Comparison of ENCODE assay signal across 8 cellular contexts in genomic region chr17:80101160-80101945, GRCh38. TPM values are rescaled to one million over a fixed set of nuclear protein-coding genes. Genes with fewer than 3 reads are reported as not detected.
A peak's percentile ranks its signal among the peaks of the same experiment; 100 is the strongest.
DNase-seq lines count a peak whose midpoint lies in the region; ATAC-seq and TF ChIP-seq lines count a peak whose summit lies in the region.

TSS of gene GAA (plus strand) at chr17:80101581. CDS start at chr17:80104587, 3,006 bp downstream.

- H3F3A ChIP-seq in smooth muscle cell (ENCODE audit: low read depth) = no peaks in the 10 kb centered on the region

- intact Hi-C loops in breast epithelium (cut with DNase I; ENCODE audit: low total_unique reads) = no loop called here

- TF ChIP-seq CTCF in WERI-Rb-1 (IDR thresholded peaks at IDR 0.05; ENCODE audit: low read depth, low read length) (peak; percentile 95), breast epithelium (IDR thresholded peaks at IDR 0.05) (peak in 2 of 3 donors; percentile 50 to 95), smooth muscle cell (IDR thresholded peaks at IDR 0.05; ENCODE audit: borderline replicate concordance, insufficient read depth, poor library complexity, severe bottlenecking) (peak; percentile 72)

- H3K4me1 ChIP-seq in breast epithelium (peaks cover 10% of the 10 kb centered on the region in 2 donors), smooth muscle cell (ENCODE audit: low read depth) (peaks cover 5% of the 10 kb centered on the region)

- H3K9ac ChIP-seq in smooth muscle cell (ENCODE audit: low read depth) = peak within 1 kb of the TSS; percentile 76

- no peaks in the 10 kb centered on the region for H4K20me1 ChIP-seq in smooth muscle cell (ENCODE audit: low read depth)

- no peaks in the 10 kb centered on the region for H3K9me3 ChIP-seq in WERI-Rb-1 (ENCODE audit: severe bottlenecking)
- H3K9me3 ChIP-seq in breast epithelium = no peaks in the 10 kb centered on the region
- H3K9me3 ChIP-seq in smooth muscle cell (replicated peaks; ENCODE audit: low read depth) = no peaks in the 10 kb centered on the region

- DNase-seq in NCI-H1417 (lab: John Stamatoyannopoulos, UW) (peak; percentile 90 to 93 (median 92)), NCI-H1417 treated with DMSO at 0.1 percent for 48 hours (lab: John Stamatoyannopoulos, UW) (no peak), NCI-H2196 (lab: John Stamatoyannopoulos, UW; ENCODE audit: unreplicated experiment) (peak; percentile 98), WERI-Rb-1 (peak; percentile 93), breast epithelium (ENCODE audit: low spot score in 2 of 2) (peak; percentile 70 to 78), iPS-NIHi7 (ENCODE audit: extremely low spot score) (peak; percentile 99), smooth muscle cell (lab: John Stamatoyannopoulos, UW; ENCODE audit: unreplicated experiment) (peak; percentile 73)

- H3K27ac ChIP-seq in WERI-Rb-1 (peak within 1 kb of the TSS; percentile 96), breast epithelium (peak within 1 kb of the TSS; percentile 83 to 96), smooth muscle cell (ENCODE audit: low read depth) (peak within 1 kb of the TSS; percentile 4)

- no peaks in the 10 kb centered on the region for H3K79me2 ChIP-seq in smooth muscle cell (ENCODE audit: low read depth)

- peaks cover 13% of the 10 kb centered on the region for H3K36me3 ChIP-seq in WERI-Rb-1
- no peaks in the 10 kb centered on the region for H3K36me3 ChIP-seq in breast epithelium
- H3K36me3 ChIP-seq in smooth muscle cell (ENCODE audit: low read depth) = no peaks in the 10 kb centered on the region

- H3K4me2 ChIP-seq in smooth muscle cell = peak within 1 kb of the TSS; percentile 99

- ATAC-seq in HG02943 (IDR thresholded peaks at IDR 0.05; ENCODE audit: low read depth, unreplicated experiment) = peak; percentile 58

- TF ChIP-seq POLR2A in breast epithelium (IDR thresholded peaks at IDR 0.05) = no peak

- WGBS in smooth muscle cell (ENCODE audit: low lambda C conversion rate) = 2% methylated on average over 47 of the region's 107 CpGs

- peak within 1 kb of the TSS; percentile 95 for H2AFZ ChIP-seq in smooth muscle cell (ENCODE audit: low read depth)

- H3K27me3 ChIP-seq in WERI-Rb-1 (ENCODE audit: insufficient read depth, low read depth, severe bottlenecking) (no peaks in the 10 kb centered on the region), breast epithelium (no peaks in the 10 kb centered on the region), smooth muscle cell (ENCODE audit: low read depth) (no peaks in the 10 kb centered on the region)

- H3K4me3 ChIP-seq in WERI-Rb-1 (ENCODE audit: low read depth, low read length) = peak within 1 kb of the TSS; percentile 93
- H3K4me3 ChIP-seq in breast epithelium = peak within 1 kb of the TSS; percentile 81 to 88 (median 84)
- H3K4me3 ChIP-seq in smooth muscle cell = peak within 1 kb of the TSS; percentile 78

RNA-seq across cellular contexts. Expression of gene GAA, which starts in this region (rescaled TPM):
- 10 to 100 TPM; 40.6 to 80.3 (median 56.5) TPM for total RNA-seq in breast epithelium
- 36.6 and 37.4 TPM in 2 replicates for total RNA-seq in smooth muscle cell
- 53.6 and 56.5 TPM in 2 replicates for polyA plus RNA-seq in smooth muscle cell

Comparison
In these comparisons a context has a peak if more than half of its experiments do, and no peak if none do; other contexts are left out.
1. H3K27ac ChIP-seq: peak in every context shown above with its lines; median percentile 96 in WERI-Rb-1; 90 in breast epithelium; 4 in smooth muscle cell.